Comparison of ENCODE assay signal across 10 cellular contexts in the genomic region with DNA sequence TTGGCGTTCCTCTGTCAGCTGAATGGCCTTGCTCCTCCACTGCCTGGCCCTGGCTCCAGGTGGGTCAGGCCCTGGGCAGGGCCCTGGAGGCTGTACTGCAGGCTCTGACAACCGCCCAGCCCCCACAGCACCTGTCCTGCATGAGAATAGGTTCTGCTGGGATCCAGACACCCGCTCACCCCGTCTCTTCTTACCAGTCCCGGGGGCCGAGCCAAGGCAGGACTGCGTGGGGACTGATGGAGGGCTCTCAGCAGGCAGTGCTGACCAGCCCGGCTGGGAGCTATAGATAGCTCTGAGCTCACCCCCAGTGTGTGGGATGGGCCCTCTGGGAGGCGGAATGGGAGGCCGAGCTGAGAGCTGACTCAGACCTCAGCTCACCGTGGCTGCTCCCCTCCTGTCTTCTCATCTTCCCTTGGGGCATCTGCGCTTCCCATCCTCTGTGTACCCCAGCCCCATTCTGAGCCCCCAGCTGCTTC. TPM values are rescaled to one million over a fixed set of nuclear protein-coding genes. Genes with fewer than 3 reads are reported as not detected.
DNase-seq lines count a peak whose midpoint lies in the region; ATAC-seq, FAIRE-seq and TF ChIP-seq lines count a peak whose summit lies in the region.
"Had no signal": no experiment of that assay in that cellular context is flagged by ENCODE, and none has a peak within 500 bp of the region (broad histone marks: within the 10 kb centered on the region; RNA-seq: fewer than 3 reads in every experiment).

No MANE protein-coding gene starts in this region.

- H3K27me3 ChIP-seq in body of pancreas (no peaks in the 10 kb centered on the region), iPS-20b (ENCODE audit: insufficient read depth, low read length) (no peaks in the 10 kb centered on the region)

- H3K36me3 ChIP-seq in body of pancreas (replicated peaks in 1 of 2; ENCODE audit: insufficient read depth in 1 of 2, low read depth in 2 of 2) (peaks cover 0 to 2% of the 10 kb centered on the region in 2 donors), iPS-20b (ENCODE audit: insufficient read depth, low read depth, low read length) (peaks cover 49% of the 10 kb centered on the region)

- H3K9me3 ChIP-seq in body of pancreas (no peaks in the 10 kb centered on the region), iPS-20b (ENCODE audit: insufficient read depth, low read depth, low read length) (no peaks in the 10 kb centered on the region)

- peak overlapping the region; percentile 1; the same call in 1 of the 2 replicates for H3K9ac ChIP-seq in iPS-20b (ENCODE audit: low read depth, low read length)

- ATAC-seq in body of pancreas (peak; percentile 57), GM21367 (IDR thresholded peaks at IDR 0.05; ENCODE audit: unreplicated experiment) (no peak)

- no peak for TF ChIP-seq CTCF in body of pancreas (IDR thresholded peaks at IDR 0.05)

- intact Hi-C loops in body of pancreas (cut with DNase I) = no loop called here

- H3K4me3 ChIP-seq in body of pancreas (no peak overlapping the region), iPS-20b (ENCODE audit: low read length) (peak overlapping the region; percentile 8; the same call in 1 of the 2 replicates)

- peak; percentile 80 for DNase-seq in HTR-8/SVneo (ENCODE audit: insufficient read length, low spot score)
- peak; percentile 70 to 80 (median 73) for DNase-seq in body of pancreas
- DNase-seq in superior temporal gyrus (ENCODE audit: extremely low spot score) = peak; percentile 35
- no peak for DNase-seq in midbrain (lab: John Stamatoyannopoulos, UW)
- no peak for DNase-seq in stimulated activated CD4-positive, alpha-beta T cell treated with anti-CD3 and anti-CD28 coated beads, Interleukin-1b, Interleukin-23, amount 100 ng/mL, for 48 hours
- DNase-seq in NCI-H2081 (lab: John Stamatoyannopoulos, UW) = no peak
- DNase-seq: activated T-cell treated with anti-CD3 and anti-CD28 coated beads, Interleukin-2, amount 50 U/mL, for 1 hour had no signal

- H3K4me1 ChIP-seq in body of pancreas (peaks cover 60% of the 10 kb centered on the region), iPS-20b (ENCODE audit: insufficient read depth, low read length) (peaks cover 17% of the 10 kb centered on the region; the same call in 1 of the 2 replicates)

- peak overlapping the region; percentile 87 to 96 (median 94) for H3K27ac ChIP-seq in body of pancreas
- no peak overlapping the region for H3K27ac ChIP-seq in iPS-20b (ENCODE audit: low read length)

- peak; percentile 83 for FAIRE-seq in HTR-8/SVneo (lab: Jason Lieb, UNC)
- FAIRE-seq: G401.6 had no signal

- peak in 1 of 3 donors; percentile 12 for TF ChIP-seq POLR2A in body of pancreas (IDR thresholded peaks at IDR 0.05)

- WGBS in body of pancreas, 2 donors = 31 to 36% methylated on average over 5 to 10 of the region's 12 CpGs

RNA-seq across cellular contexts. Expression of gene TEAD4, which starts 39.6 kb away (rescaled TPM):
- total RNA-seq in body of pancreas = 10 to 100 TPM; 25.1 to 28.5 TPM

Comparison
In these comparisons a context has a peak if more than half of its experiments do, and no peak if none do; other contexts are left out.
1. DNase-seq: peak in HTR-8/SVneo (single experiment), body of pancreas (4 of 4) and superior temporal gyrus (single experiment); none in midbrain (single experiment), stimulated activated CD4-positive, alpha-beta T cell treated with anti-CD3 and anti-CD28 coated beads, Interleukin-1b, Interleukin-23, amount 100 ng/mL, for 48 hours (single experiment) and NCI-H2081 (0 of 2).